Comparison of ENCODE assay signal across 27 cellular contexts in genomic region chr6:29853245-29853644, GRCh38. TPM values are rescaled to one million over a fixed set of nuclear protein-coding genes. Genes with fewer than 3 reads are reported as not detected.
DNase-seq lines count a peak whose midpoint lies in the region; ATAC-seq, FAIRE-seq and TF ChIP-seq lines count a peak whose summit lies in the region.
"Had no signal": no experiment of that assay in that cellular context is flagged by ENCODE, and none has a peak within 500 bp of the region (broad histone marks: within the 10 kb centered on the region; RNA-seq: fewer than 3 reads in every experiment).

No MANE protein-coding gene starts in this region.

- POLR2A ChIA-PET in WTC11 (lab: Charles Lee), result no interaction called here

- no peaks in the 10 kb centered on the region for H3K9me3 Mint-ChIP-seq in WTC11
- H3K9me3 Mint-ChIP-seq: CD8-positive, alpha-beta memory T cell had no signal

- no peak for FAIRE-seq in GM19239 (lab: Jason Lieb, UNC)
- FAIRE-seq: G401.6, GM18507, H1 had no signal

- peaks cover 0 to 9% (median 0%) of the 10 kb centered on the region in 9 donors for H3K4me1 ChIP-seq in heart right ventricle
- H3K4me1 ChIP-seq in left lung, result peaks cover 0 to 8% of the 10 kb centered on the region in 2 donors
- H3K4me1 ChIP-seq in upper lobe of right lung, result no peaks in the 10 kb centered on the region

- no peaks in the 10 kb centered on the region for H3K9me3 ChIP-seq in heart right ventricle
- H3K9me3 ChIP-seq in left lung, result no peaks in the 10 kb centered on the region
- no peaks in the 10 kb centered on the region for H3K9me3 ChIP-seq in upper lobe of right lung
- H3K9me3 ChIP-seq: SK-N-SH had no signal

- intact Hi-C loops in heart right ventricle (cut with DNase I), result loop anchor here in 2 of 10 donors (5.0 to 10.0 kb wide), 2 partner anchors 272 to 279 kb away; no protein-coding TSS in a partner anchor
- intact Hi-C loops in Right ventricle myocardium superior (cut with DNase I), result loop anchor here (10.0 kb wide), 1 partner anchor 282 kb away; the partner anchor contains the start of gene TRIM40
- intact Hi-C loops in left lung (cut with DNase I), result loop anchor here in 1 of 2 donors (10.0 kb wide), 1 partner anchor 152 kb away; no protein-coding TSS in a partner anchor
- intact Hi-C loops in upper lobe of right lung (cut with DNase I), result no loop called here

- DNase-seq in heart right ventricle (no peak), Right ventricle myocardium superior (no peak), SK-MEL-5 (ENCODE audit: low read depth, low spot score) (peak; percentile 14), left lung (no peak), upper lobe of right lung (no peak), NCI-H2227 treated with DMSO at 0.1 percent for 48 hours (lab: John Stamatoyannopoulos, UW) (no peak), WTC11 (ENCODE audit: low spot score) (no peak), GM19239 (ENCODE audit: insufficient read length, low spot score) (no peak)
- DNase-seq: 8988T; Calu3; CD8-positive, alpha-beta memory T cell; DMS153; KBM-7; MM.1S; NCI-H1105 treated with DMSO at 0.1 percent for 48 hours; NCI-H2029 treated with DMSO at 0.1 percent for 48 hours; NCI-H446; NCI-H526; OCI-M1; SHP77 treated with DMSO at 0.1 percent for 48 hours; SK-N-SH had no signal

- H3K27ac ChIP-seq in heart right ventricle (no peak overlapping the region), left lung (no peak overlapping the region), upper lobe of right lung (no peak overlapping the region)
- H3K27ac ChIP-seq: C4-2B, HL-60 had no signal

- H3K27me3 ChIP-seq in heart right ventricle (peaks cover 0 to 75% (median 40%) of the 10 kb centered on the region in 7 donors), left lung (peaks cover 22 to 71% of the 10 kb centered on the region in 2 donors), upper lobe of right lung (peaks cover 28% of the 10 kb centered on the region)

- H3K36me3 Mint-ChIP-seq in WTC11, result no peaks in the 10 kb centered on the region

- CTCF ChIA-PET in WTC11 (lab: Charles Lee), result interaction anchor here (1.6 to 2.1 kb wide), 3 partner anchors 115 to 203 kb away, joined by 3 to 7 read pairs (median 5); no protein-coding TSS in a partner anchor

- in situ Hi-C loops in SK-MEL-5 (cut with HindIII; ENCODE audit: low pct_unique_long_range_greater_than_20kb, low sequenced_read_pairs), result no loop called here

- H3K36me3 ChIP-seq in heart right ventricle (no peaks in the 10 kb centered on the region), left lung (no peaks in the 10 kb centered on the region), upper lobe of right lung (no peaks in the 10 kb centered on the region)

- H3K4me1 Mint-ChIP-seq in WTC11, result peaks cover 12% of the 10 kb centered on the region

- 36 to 50% methylated on average over 2 of the region's 2 CpGs for WGBS in heart right ventricle, 2 donors

- H3K27ac Mint-ChIP-seq in WTC11, result no peak overlapping the region
- H3K27ac Mint-ChIP-seq: CD8-positive, alpha-beta memory T cell had no signal

- H3K27me3 Mint-ChIP-seq in WTC11 (ENCODE audit: low read depth), result peaks cover 83% of the 10 kb centered on the region

- no peak overlapping the region for H3K4me3 Mint-ChIP-seq in WTC11
- H3K4me3 Mint-ChIP-seq: CD8-positive, alpha-beta memory T cell had no signal

- no peak overlapping the region for H3K4me3 ChIP-seq in heart right ventricle
- no peak overlapping the region for H3K4me3 ChIP-seq in left lung
- H3K4me3 ChIP-seq in upper lobe of right lung, result no peak overlapping the region

- no peak for ATAC-seq in heart right ventricle
- ATAC-seq in Right ventricle myocardium superior (ENCODE audit: poor library complexity), result no peak
- ATAC-seq in left lung, result peak; percentile 13
- ATAC-seq in upper lobe of right lung, result peak; percentile 50
- no peak for ATAC-seq in WTC11

- peak in 6 of 9 donors; percentile 10 to 32 (median 13) for TF ChIP-seq CTCF in heart right ventricle (IDR thresholded peaks at IDR 0.05)
- no peak for TF ChIP-seq CTCF in left lung (IDR thresholded peaks at IDR 0.05)
- TF ChIP-seq CTCF in upper lobe of right lung (IDR thresholded peaks at IDR 0.05), result no peak
- no peak for TF ChIP-seq CTCF in WTC11 (IDR thresholded peaks at IDR 0.05)

TF ChIP-seq in WTC11, 78 proteins besides CTCF, POLR2A, EP300 and RAD21 (continues in another document):
- TF ChIP-seq KAT7 (CRISPR knock-in tag; IDR thresholded peaks at IDR 0.05; ENCODE audit: borderline replicate concordance), result no peak
- TF ChIP-seq ZSCAN18 (CRISPR knock-in tag; IDR thresholded peaks at IDR 0.05), result no peak
- no peak for TF ChIP-seq HMGXB4 (CRISPR knock-in tag; IDR thresholded peaks at IDR 0.05)
- TF ChIP-seq GRHL2 (CRISPR knock-in tag; IDR thresholded peaks at IDR 0.05; ENCODE audit: insufficient replicate concordance, severe bottlenecking), result no peak
- no peak for TF ChIP-seq FOXJ3 (CRISPR knock-in tag; IDR thresholded peaks at IDR 0.05; ENCODE audit: borderline replicate concordance)
- TF ChIP-seq AR (CRISPR knock-in tag; IDR thresholded peaks at IDR 0.05), result no peak
- TF ChIP-seq GTF2I (CRISPR knock-in tag; conservative IDR thresholded peaks at IDR 0.05), result no peak
- no peak for TF ChIP-seq ETV6 (CRISPR knock-in tag; IDR thresholded peaks at IDR 0.05)
- TF ChIP-seq FOXK1 (CRISPR knock-in tag; IDR thresholded peaks at IDR 0.05), result no peak
- TF ChIP-seq ZNF232 (CRISPR knock-in tag; IDR thresholded peaks at IDR 0.05), result no peak
- TF ChIP-seq RORB (CRISPR knock-in tag; IDR thresholded peaks at IDR 0.05), result no peak
- TF ChIP-seq NFATC4 (CRISPR knock-in tag; IDR thresholded peaks at IDR 0.05), result no peak

RNA-seq across cellular contexts. Expression of gene HLA-G, which starts 25.6 kb away (rescaled TPM):
- total RNA-seq in heart right ventricle, result under 1 TPM in 3 of 10 donors, not detected in 7; 0.45 to 0.77 (median 0.65) TPM
- under 1 TPM in 1 of 2 donors, not detected in 1; 0.13 TPM for polyA plus RNA-seq in heart right ventricle
- not detected for total RNA-seq in Right ventricle myocardium superior
- 0.32 and 0.37 TPM in 2 replicates for total RNA-seq in SK-MEL-5 (2014; rRNA removed; shearing (Covaris generic))
- 0.11 and 0.54 TPM in 2 replicates for polyA plus RNA-seq in SK-MEL-5 (2015; cell fraction: cytosol; rRNA removed)
- 1.0 TPM in 1 of 2 replicates, not detected in the other for polyA plus RNA-seq in SK-MEL-5 (2015; cell fraction: nucleus; rRNA removed)
- 10 to 100 TPM; 11.1 to 17.7 TPM for total RNA-seq in left lung
- 1.6 TPM for total RNA-seq in upper lobe of right lung
- 1.1 to 1.7 TPM (median 1.4 TPM) in 3 replicates for total RNA-seq in WTC11 (2021)
- polyA plus RNA-seq: AG04450, SK-N-SH had no signal

Comparison
In these comparisons a context has a peak if more than half of its experiments do, and no peak if none do; other contexts are left out.
1. ATAC-seq: peak in left lung (single experiment) and upper lobe of right lung (single experiment); none in heart right ventricle (0 of 8), Right ventricle myocardium superior (single experiment) and WTC11 (single experiment).
2. CTCF ChIP-seq: peak in heart right ventricle (6 of 9); none in left lung (0 of 2), upper lobe of right lung (single experiment) and WTC11 (single experiment).